ENCODE assay signal across 28 cellular contexts in genomic region chr12:31600252-31600651, GRCh38. TPM values are rescaled to one million over a fixed set of nuclear protein-coding genes. Genes with fewer than 3 reads are reported as not detected.
DNase-seq lines count a peak whose midpoint lies in the region; ATAC-seq, FAIRE-seq and TF ChIP-seq lines count a peak whose summit lies in the region.
"Had no signal": no experiment of that assay in that cellular context is flagged by ENCODE, and none has a peak within 500 bp of the region (broad histone marks: within the 10 kb centered on the region; RNA-seq: fewer than 3 reads in every experiment).

No MANE protein-coding gene starts in this region.

- TF ChIP-seq CTCF in HepG2 (CRISPR knock-in tag; IDR thresholded peaks at IDR 0.05): 0 out of 2 replicates have a peak, but pooled peaks have one; percentile 8
- TF ChIP-seq CTCF in right lobe of liver (IDR thresholded peaks at IDR 0.05): no peak
- peak in 2 of 3 experiments; percentile 38 to 47; a peak in 2 of 4 replicates for TF ChIP-seq CTCF in H1 (IDR thresholded peaks at IDR 0.05; ENCODE audit: control extremely low read depth in 1 of 3, insufficient read depth in 1 of 3, low read depth in 1 of 3, low read length in 3 of 3)

- no peak overlapping the region for H2BK120ac ChIP-seq in H1 (replicated peaks; ENCODE audit: low read depth, low read length)

- no peak overlapping the region for H2BK15ac ChIP-seq in H1 (ENCODE audit: low read length)

- H3K79me2 ChIP-seq in HepG2 (ENCODE audit: insufficient read depth, low read length): no peaks in the 10 kb centered on the region
- no peaks in the 10 kb centered on the region for H3K79me2 ChIP-seq in H1 (ENCODE audit: control insufficient read depth in 1 of 2, insufficient read depth in 2 of 2, low read length in 2 of 2)

- H3K18ac ChIP-seq in H1 (ENCODE audit: extremely low read depth, low read length): no peak overlapping the region

- POLR2A ChIA-PET in HepG2 (lab: Yijun Ruan, JAX) (no interaction called here), H1 (lab: Charles Lee; ENCODE audit: partially characterized antibody) (interaction anchor here (1.3 kb wide), 1 partner anchor 10 kb away, joined by 4 read pairs; no protein-coding TSS in a partner anchor)

- no peak overlapping the region for H2BK12ac ChIP-seq in H1 (ENCODE audit: low read depth, low read length)

- H3K27me3 ChIP-seq in HepG2 (ENCODE audit: control insufficient read depth in 1 of 2, insufficient read depth in 2 of 2, low read length in 2 of 2) (no peaks in the 10 kb centered on the region), right lobe of liver (no peaks in the 10 kb centered on the region), H1 (replicated peaks in 1 of 4; ENCODE audit: control insufficient read depth in 3 of 4, extremely low read depth in 1 of 4, insufficient read depth in 3 of 4, low read length in 3 of 4) (no peaks in the 10 kb centered on the region)
- H3K27me3 ChIP-seq: ascending aorta, BE2C, dorsolateral prefrontal cortex, heart left ventricle, ovary, SJCRH30, spleen, tibial artery had no signal

- H3K4me3 ChIP-seq in HepG2 (replicated peaks in 1 of 3; ENCODE audit: insufficient read depth in 1 of 3, low read depth in 2 of 3, low read length in 3 of 3) (no peak overlapping the region), right lobe of liver (no peak overlapping the region), H1 (ENCODE audit: extremely low read depth in 1 of 4, insufficient read depth in 2 of 4, low read depth in 3 of 4, low read length in 4 of 4) (no peak overlapping the region)
- H3K4me3 ChIP-seq: dorsolateral prefrontal cortex, heart left ventricle, ovary, SJCRH30, spleen had no signal

- H4K5ac ChIP-seq in H1 (ENCODE audit: insufficient read length, low read depth, low read length): no peak overlapping the region

- H2AK5ac ChIP-seq in H1 (ENCODE audit: low read depth, low read length): no peak overlapping the region

- BruUV-seq in HepG2 (replicated peaks; lab: Mats Ljungman, UMichigan): no TSS peak

- H2AFZ ChIP-seq in HepG2 (ENCODE audit: low read length): no peak overlapping the region
- H2AFZ ChIP-seq in H1 (ENCODE audit: low read length): 0 out of 2 replicates have a peak overlapping the region, but pooled peaks have one; percentile 8

- no peak for TF ChIP-seq POLR2A in HepG2 (IDR thresholded peaks at IDR 0.05; ENCODE audit: insufficient read depth in 1 of 2, low read depth in 2 of 2, low read length in 2 of 2)
- no peak for TF ChIP-seq POLR2A in right lobe of liver (IDR thresholded peaks at IDR 0.05)
- no peak for TF ChIP-seq POLR2A in H1 (IDR thresholded peaks at IDR 0.05; ENCODE audit: control extremely low read depth in 1 of 2, low read depth in 2 of 2, low read length in 2 of 2)

- H3K9ac ChIP-seq in HepG2 (ENCODE audit: insufficient read depth, low read depth, low read length): no peak overlapping the region
- H3K9ac ChIP-seq in H1 (replicated peaks in 1 of 4; ENCODE audit: extremely low read depth in 1 of 4, low read depth in 3 of 4, low read length in 3 of 4): no peak overlapping the region
- H3K9ac ChIP-seq: KMS-11 had no signal

- TF ChIP-seq RAD21 in HepG2 (CRISPR knock-in tag; IDR thresholded peaks at IDR 0.05): no peak
- peak; percentile 59 to 72 for TF ChIP-seq RAD21 in H1 (IDR thresholded peaks at IDR 0.05 in 1 of 2, conservative IDR thresholded peaks at IDR 0.05 in 1 of 2; ENCODE audit: low read depth in 2 of 2, low read length in 2 of 2)

- H3K14ac ChIP-seq in H1 (ENCODE audit: insufficient read length): no peak overlapping the region

- no peak overlapping the region for H3K4ac ChIP-seq in H1 (replicated peaks; ENCODE audit: insufficient read length, low read depth, low read length)

- H3K4me2 ChIP-seq in HepG2 (ENCODE audit: low read depth, low read length) (no peak overlapping the region), H1 (ENCODE audit: insufficient read depth in 1 of 2, low read depth in 2 of 2, low read length in 2 of 2) (no peak overlapping the region)
- H3K4me2 ChIP-seq: KMS-11 had no signal

- H3K4me1 ChIP-seq in HepG2 (ENCODE audit: insufficient read depth, low read length) (no peaks in the 10 kb centered on the region), right lobe of liver (no peaks in the 10 kb centered on the region), H1 (replicated peaks in 1 of 4; ENCODE audit: control insufficient read depth in 3 of 4, insufficient read depth in 4 of 4, low read length in 3 of 4) (no peaks in the 10 kb centered on the region)
- H3K4me1 ChIP-seq: ascending aorta, BE2C, SJCRH30 had no signal

- no peak overlapping the region for H2BK20ac ChIP-seq in H1 (ENCODE audit: low read length)

- no peak overlapping the region for H3K56ac ChIP-seq in H1 (replicated peaks; ENCODE audit: insufficient read length, low read depth, low read length)

- WGBS in HepG2 (ENCODE audit: low lambda C conversion rate): 38% methylated on average over 5 of the region's 5 CpGs
- 67% methylated on average over 4 of the region's 5 CpGs for WGBS in right lobe of liver (ENCODE audit: insufficient coverage, low coverage, low lambda C conversion rate, missing lambda C conversion rate)
- 71% methylated on average over 5 of the region's 5 CpGs; no CpG with 5 or more reads in 1 of the 2 experiments for WGBS in H1 (ENCODE audit: extremely low coverage in 1 of 2, insufficient coverage in 1 of 2, insufficient read length in 1 of 2, insufficient replicate concordance in 2 of 2, low coverage in 1 of 2, low lambda C conversion rate in 2 of 2, missing lambda C conversion rate in 1 of 2), 2 experiments

- DNase-seq in HepG2 (ENCODE audit: low spot score) (no peak), right lobe of liver (no peak), NCI-H69 (lab: John Stamatoyannopoulos, UW) (peak; percentile 80), H1 (ENCODE audit: low read depth in 1 of 2, low spot score in 2 of 2) (peak in 1 of 2 experiments; percentile 48), 8988T (no peak)
- DNase-seq in activated effector memory CD4-positive, alpha-beta T cell treated with Interleukin-2 at 50 U/mL for 16 hours: no peak
- no peak for DNase-seq in stimulated activated CD4-positive, alpha-beta T cell treated with anti-CD3 and anti-CD28 coated beads, Interleukin-4, amount 100 ng/mL, for 4 hours
- DNase-seq: activated CD4-positive, alpha-beta T cell treated with anti-CD3 and anti-CD28 coated beads, Interleukin-2, amount 50 U/mL, for 1 hour; BE2C; caudate nucleus; COR-L47; dorsolateral prefrontal cortex; heart left ventricle; NCI-H1048; NCI-H1930; NCI-H748 treated with DMSO at 0.1 percent for 48 hours; ovary; SJCRH30; spleen; stimulated activated CD4-positive, alpha-beta T cell treated with anti-CD3 and anti-CD28 coated beads, Interleukin-4, amount 100 ng/mL, for 1 hour; T-helper 17 cell; tibial artery had no signal

- in situ Hi-C loops in HepG2 (cut with HindIII; ENCODE audit: extremely low pct_ligation_motif_present, low pct_unique_long_range_greater_than_20kb): no loop called here

- H3K9me3 ChIP-seq in HepG2 (ENCODE audit: low read length) (no peaks in the 10 kb centered on the region), right lobe of liver (no peaks in the 10 kb centered on the region), H1 (ENCODE audit: insufficient read depth in 2 of 2, low read depth in 1 of 2, low read length in 1 of 2) (no peaks in the 10 kb centered on the region)
- H3K9me3 ChIP-seq: ascending aorta, BE2C, heart left ventricle, ovary, SJCRH30, spleen, tibial artery had no signal

- no peak overlapping the region for H2BK5ac ChIP-seq in H1 (ENCODE audit: low read depth, low read length)

- TF ChIP-seq EP300 in HepG2 (IDR thresholded peaks at IDR 0.05; ENCODE audit: low read depth in 2 of 2, low read length in 2 of 2): no peak
- TF ChIP-seq EP300 in HepG2 (CRISPR knock-in tag; IDR thresholded peaks at IDR 0.05; ENCODE audit: borderline replicate concordance): no peak
- no peak for TF ChIP-seq EP300 in H1 (IDR thresholded peaks at IDR 0.05; ENCODE audit: borderline replicate concordance in 1 of 2, low read depth in 2 of 2, low read length in 2 of 2)

- no peak overlapping the region for H3K23ac ChIP-seq in H1 (ENCODE audit: insufficient read length)

- no peak overlapping the region for H4K91ac ChIP-seq in H1 (replicated peaks; ENCODE audit: insufficient read length, low read length)

- H3K36me3 ChIP-seq in HepG2 (replicated peaks in 1 of 2; ENCODE audit: control insufficient read depth in 1 of 2, insufficient read depth in 2 of 2, low read length in 2 of 2) (no peaks in the 10 kb centered on the region), right lobe of liver (no peaks in the 10 kb centered on the region), H1 (ENCODE audit: control insufficient read depth in 2 of 4, insufficient read depth in 4 of 4, low read length in 3 of 4) (no peaks in the 10 kb centered on the region)
- H3K36me3 ChIP-seq: ascending aorta, heart left ventricle, ovary, SJCRH30, spleen, tibial artery had no signal

- no peak for FAIRE-seq in HepG2 (lab: Jason Lieb, UNC)
- FAIRE-seq in H1 (lab: Jason Lieb, UNC): peak; percentile 39
- FAIRE-seq: A204.1 had no signal

- H4K8ac ChIP-seq in H1 (ENCODE audit: extremely low read depth, insufficient read depth, low read length): no peak overlapping the region

- ATAC-seq in HepG2 (no peak), right lobe of liver (no peak), HG03045 (IDR thresholded peaks at IDR 0.05; ENCODE audit: unreplicated experiment) (no peak)
- ATAC-seq: activated T-helper 17 cell treated with anti-CD3 and anti-CD28 coated beads, Interleukin-2, amount 50 U/mL, for 72 hours; heart left ventricle; natural killer cell treated with Interleukin-12 subunit alpha and Interleukin-12 subunit beta and Interleukin-15 and Interleukin-18, amount 100 ng/mL, for 72 hours; T-helper 17 cell had no signal

- H3K79me1 ChIP-seq in H1 (ENCODE audit: low read depth, low read length): no peaks in the 10 kb centered on the region

- intact Hi-C loops in HepG2 (cut with micrococcal nuclease; ENCODE audit: unreplicated experiment): no loop called here
- intact Hi-C loops in right lobe of liver (cut with DNase I): no loop called here

- no peaks in the 10 kb centered on the region for H3K23me2 ChIP-seq in H1 (ENCODE audit: low read depth, low read length)

- CTCF ChIA-PET in HepG2 (lab: Yijun Ruan, JAX; ENCODE audit: low intra/inter-chr PET ratio, low total read pairs): no interaction called here
- CTCF ChIA-PET in H1 (lab: Charles Lee; ENCODE audit: partially characterized antibody): interaction anchor here (0.6 to 2.6 kb wide), 3 partner anchors 197 to 644 kb away, joined by 3 to 13 read pairs (median 4); no protein-coding TSS in a partner anchor

- H3K27ac ChIP-seq in HepG2 (ENCODE audit: extremely low read length, insufficient read depth, low read length): no peak overlapping the region
- no peak overlapping the region for H3K27ac ChIP-seq in right lobe of liver
- H3K27ac ChIP-seq in H1 (ENCODE audit: low read depth, low read length): no peak overlapping the region
- H3K27ac ChIP-seq: dorsolateral prefrontal cortex, heart left ventricle, KMS-11, ovary, SJCRH30, tibial artery had no signal

- H4K20me1 ChIP-seq in HepG2 (ENCODE audit: insufficient read depth, low read length) (no peaks in the 10 kb centered on the region), H1 (replicated peaks in 1 of 2; ENCODE audit: control insufficient read depth in 1 of 2, insufficient read depth in 2 of 2, low read length in 2 of 2) (no peaks in the 10 kb centered on the region)

RNA-seq across cellular contexts. Expression of gene DENND5B, which starts 9.3 kb away (rescaled TPM):
- total RNA-seq in HepG2 (2016; rRNA removed; fragmentation: Illumina TruSeq; extraction: Trizol) (18.7 and 23.2 TPM in 2 replicates), right lobe of liver (10 to 100 TPM; 12.6 to 18.4 (median 16.6) TPM)
- 14.8 and 15.4 TPM in 2 replicates for total RNA-seq in HepG2 (2016; cell fraction: cytosol; rRNA removed; fragmentation: Illumina TruSeq; extraction: Trizol; ENCODE audit: low read depth)
- total RNA-seq in HepG2 (2016; cell fraction: insoluble cytoplasmic fraction; rRNA removed; fragmentation: Illumina TruSeq; extraction: Trizol): 17.0 and 21.9 TPM in 2 replicates
- total RNA-seq in HepG2 (2016; cell fraction: membrane; rRNA removed; fragmentation: Illumina TruSeq; extraction: Trizol): 17.6 and 20.1 TPM in 2 replicates
- total RNA-seq in HepG2 (2016; cell fraction: nucleus; rRNA removed; fragmentation: Illumina TruSeq; extraction: Trizol): 17.0 and 21.5 TPM in 2 replicates
- polyA plus RNA-seq in HepG2 (2011; rRNA removed) (12.8 and 14.7 TPM in 2 replicates), H1 (2011; rRNA removed) (7.8 and 13.4 TPM in 2 replicates)
- 7.6 and 11.3 TPM in 2 replicates for polyA plus RNA-seq in HepG2 (2011; cell fraction: cytosol; rRNA removed)
- 7.1 and 8.6 TPM in 2 replicates for polyA plus RNA-seq in HepG2 (2011; cell fraction: nucleus; rRNA removed)
- 10.4 and 12.0 TPM in 2 replicates for polyA plus RNA-seq in HepG2 (2012)
- polyA plus RNA-seq in HepG2 (2016; cell fraction: cytosol; fragmentation: Illumina TruSeq; extraction: Trizol; ENCODE audit: low read depth): 2.2 and 2.6 TPM in 2 replicates
- 14.4 and 15.3 TPM in 2 replicates for polyA plus RNA-seq in HepG2 (2016; cell fraction: insoluble cytoplasmic fraction; fragmentation: Illumina TruSeq; extraction: Trizol; ENCODE audit: low read depth)
- polyA plus RNA-seq in HepG2 (2016; cell fraction: membrane; fragmentation: Illumina TruSeq; extraction: Trizol; ENCODE audit: low read depth): 5.3 and 6.5 TPM in 2 replicates
- polyA plus RNA-seq in HepG2 (2016; cell fraction: nucleus; fragmentation: Illumina TruSeq; extraction: Trizol; ENCODE audit: insufficient read depth, low read depth): 12.9 and 13.9 TPM in 2 replicates
- polyA minus RNA-seq in HepG2 (2011; rRNA and poly(A)+ RNA removed; ENCODE audit: low replicate concordance): 36.9 and 38.4 TPM in 2 replicates
- polyA minus RNA-seq in HepG2 (2011; cell fraction: cytosol; rRNA and poly(A)+ RNA removed): 20.2 and 23.4 TPM in 2 replicates
- 42.4 and 47.2 TPM in 2 replicates for polyA minus RNA-seq in HepG2 (2011; cell fraction: nucleus; rRNA and poly(A)+ RNA removed)
- total RNA-seq in H1 (2021; fragmentation: NEBNext Ultra II Directional; extraction: Animal tissue kit (Norgen Biotek cat#: 25700)): 16.2 and 20.2 TPM in 2 replicates
- 10.6 TPM for polyA plus RNA-seq in H1 (2011; cell fraction: cytosol; rRNA removed)
- polyA plus RNA-seq in H1 (2011; cell fraction: nucleus; rRNA removed): 5.9 TPM
- 7.5 to 12.7 TPM (median 9.3 TPM) in 4 replicates for polyA plus RNA-seq in H1 (2012, experiment 1 of 2)
- polyA plus RNA-seq in H1 (2012, experiment 2 of 2): 7.6 TPM
- polyA plus RNA-seq in H1 (2013, experiment 1 of 2): 9.4 TPM
- 10.1 TPM for polyA plus RNA-seq in H1 (2013, experiment 2 of 2)
- polyA minus RNA-seq in H1 (2011; rRNA and poly(A)+ RNA removed): 31.7 and 41.1 TPM in 2 replicates
- 12.5 TPM for polyA minus RNA-seq in H1 (2011; cell fraction: cytosol; rRNA and poly(A)+ RNA removed)
- polyA minus RNA-seq in H1 (2011; cell fraction: nucleus; rRNA and poly(A)+ RNA removed): 17.3 TPM

RNA-seq across cellular contexts. Expression of gene ETFBKMT, which starts 59.2 kb away (rescaled TPM):
- total RNA-seq in HepG2 (2016; rRNA removed; fragmentation: Illumina TruSeq; extraction: Trizol): 0.93 and 1.1 TPM in 2 replicates
- total RNA-seq in HepG2 (2016; cell fraction: cytosol; rRNA removed; fragmentation: Illumina TruSeq; extraction: Trizol; ENCODE audit: low read depth): 0.30 and 0.44 TPM in 2 replicates
- 0.71 and 0.73 TPM in 2 replicates for total RNA-seq in HepG2 (2016; cell fraction: insoluble cytoplasmic fraction; rRNA removed; fragmentation: Illumina TruSeq; extraction: Trizol)
- 0.56 and 1.1 TPM in 2 replicates for total RNA-seq in HepG2 (2016; cell fraction: membrane; rRNA removed; fragmentation: Illumina TruSeq; extraction: Trizol)
- total RNA-seq in HepG2 (2016; cell fraction: nucleus; rRNA removed; fragmentation: Illumina TruSeq; extraction: Trizol): 0.31 and 0.97 TPM in 2 replicates
- polyA plus RNA-seq in HepG2 (2011; rRNA removed): 0.29 and 0.62 TPM in 2 replicates
- 0.21 and 0.33 TPM in 2 replicates for polyA plus RNA-seq in HepG2 (2011; cell fraction: cytosol; rRNA removed)
- 0.23 and 0.28 TPM in 2 replicates for polyA plus RNA-seq in HepG2 (2011; cell fraction: nucleus; rRNA removed)
- polyA plus RNA-seq in HepG2 (2012): 0.71 and 1.0 TPM in 2 replicates
- 0.20 and 0.35 TPM in 2 replicates for polyA plus RNA-seq in HepG2 (2016; cell fraction: cytosol; fragmentation: Illumina TruSeq; extraction: Trizol; ENCODE audit: low read depth)
- polyA plus RNA-seq in HepG2 (2016; cell fraction: insoluble cytoplasmic fraction; fragmentation: Illumina TruSeq; extraction: Trizol; ENCODE audit: low read depth): 0.68 and 0.74 TPM in 2 replicates
- polyA plus RNA-seq in HepG2 (2016; cell fraction: membrane; fragmentation: Illumina TruSeq; extraction: Trizol; ENCODE audit: low read depth): 0.41 and 0.48 TPM in 2 replicates
- polyA plus RNA-seq in HepG2 (2016; cell fraction: nucleus; fragmentation: Illumina TruSeq; extraction: Trizol; ENCODE audit: insufficient read depth, low read depth): 0.51 and 0.63 TPM in 2 replicates
- polyA minus RNA-seq in HepG2 (2011; rRNA and poly(A)+ RNA removed; ENCODE audit: low replicate concordance): 0.10 and 0.19 TPM in 2 replicates
- polyA minus RNA-seq in HepG2 (2011; cell fraction: cytosol; rRNA and poly(A)+ RNA removed): 0.69 TPM in 1 of 2 replicates, not detected in the other
- 0.64 and 1.1 TPM in 2 replicates for polyA minus RNA-seq in HepG2 (2011; cell fraction: nucleus; rRNA and poly(A)+ RNA removed)
- 1 to 10 TPM; 1.5 to 6.9 (median 4.1) TPM for total RNA-seq in right lobe of liver
- total RNA-seq in H1 (2021; fragmentation: NEBNext Ultra II Directional; extraction: Animal tissue kit (Norgen Biotek cat#: 25700)): 1.1 and 1.7 TPM in 2 replicates
- 0.59 and 0.69 TPM in 2 replicates for polyA plus RNA-seq in H1 (2011; rRNA removed)
- 0.56 TPM for polyA plus RNA-seq in H1 (2011; cell fraction: cytosol; rRNA removed)
- 0.64 TPM for polyA plus RNA-seq in H1 (2011; cell fraction: nucleus; rRNA removed)
- polyA plus RNA-seq in H1 (2012, experiment 1 of 2): 0.62 to 1.1 TPM (median 0.97 TPM) in 4 replicates
- polyA plus RNA-seq in H1 (2012, experiment 2 of 2): 0.25 TPM
- 0.79 TPM for polyA plus RNA-seq in H1 (2013, experiment 1 of 2)
- 0.79 TPM for polyA plus RNA-seq in H1 (2013, experiment 2 of 2)
- 0.37 and 0.98 TPM in 2 replicates for polyA minus RNA-seq in H1 (2011; rRNA and poly(A)+ RNA removed)
- 0.66 TPM for polyA minus RNA-seq in H1 (2011; cell fraction: cytosol; rRNA and poly(A)+ RNA removed)
- polyA minus RNA-seq in H1 (2011; cell fraction: nucleus; rRNA and poly(A)+ RNA removed): 1.5 TPM

Comparison
In these comparisons a context has a peak if more than half of its experiments do, and no peak if none do; other contexts are left out.
1. CTCF ChIP-seq: peak in HepG2 (single experiment) and H1 (2 of 3); none in right lobe of liver (0 of 4).
2. Of the 41 proteins assayed by ChIP-seq in both HepG2 and H1: peak only in HepG2: none; only in H1: RAD21; in both: CTCF; in neither: 39.